In the genomic region with DNA sequence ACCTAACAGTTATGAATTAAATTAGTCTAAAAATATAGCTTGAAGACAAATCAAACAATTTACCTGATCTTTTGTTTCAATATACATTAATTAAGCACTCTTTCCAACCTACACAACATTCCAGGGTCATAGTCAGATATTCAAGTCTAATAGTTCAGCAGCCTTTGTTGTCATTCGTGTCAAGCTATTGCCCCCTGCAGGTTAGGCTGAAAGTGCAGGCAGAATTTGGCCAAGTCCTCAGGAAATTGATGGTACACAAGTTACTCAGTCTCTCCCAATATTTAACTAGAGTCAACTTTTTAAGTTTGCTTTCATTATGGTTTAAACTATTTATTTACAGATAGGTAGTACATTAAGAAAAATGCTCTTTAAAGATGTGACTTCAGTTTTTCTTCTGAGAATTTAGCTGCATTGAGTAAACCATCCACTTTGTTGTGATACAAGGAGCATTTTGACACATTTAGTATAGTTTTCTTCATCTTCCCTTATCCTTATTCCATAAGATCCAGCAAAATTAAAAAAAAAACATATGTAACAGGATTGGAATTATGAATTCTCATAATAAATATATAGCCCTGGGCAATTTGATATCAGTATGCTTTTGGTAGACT, we compare ENCODE assay signal across 9 cellular contexts.
A peak's percentile ranks its signal among the peaks of the same experiment; 100 is the strongest.
DNase-seq lines count a peak whose midpoint lies in the region; ATAC-seq and TF ChIP-seq lines count a peak whose summit lies in the region.
"Had no signal": no experiment of that assay in that cellular context is flagged by ENCODE, and none has a peak within 500 bp of the region (broad histone marks: within the 10 kb centered on the region; RNA-seq: fewer than 3 reads in every experiment).

No MANE protein-coding gene starts in this region.

- TF ChIP-seq CTCF in 22Rv1 (IDR thresholded peaks at IDR 0.05) (peak; percentile 91), GM12875 (IDR thresholded peaks at IDR 0.05; ENCODE audit: borderline replicate concordance, insufficient read depth, low read depth, low read length) (peak; percentile 79), lower lobe of right lung (IDR thresholded peaks at IDR 0.05) (peak; percentile 83)

- H3K4me3 ChIP-seq in GM12875 (ENCODE audit: low read depth, low read length) (no peak overlapping the region), lower lobe of right lung (no peak overlapping the region)

- no peaks in the 10 kb centered on the region for H3K9me3 Mint-ChIP-seq in activated CD4-positive, alpha-beta T cell treated with anti-CD3 and anti-CD28 coated beads for 36 hours (ENCODE audit: low read depth)
- H3K9me3 Mint-ChIP-seq: stimulated activated naive CD8-positive, alpha-beta T cell treated with anti-CD3 and anti-CD28 coated beads, Interleukin-15, Interleukin-2, amounts not matched to agents 100 ng/mL and 50 ng/mL, for 24 hours had no signal

- intact Hi-C loops in activated CD4-positive, alpha-beta T cell treated with anti-CD3 and anti-CD28 coated beads for 36 hours (cut with DNase I, micrococcal nuclease) = loop anchor here (1.0 to 10.0 kb wide), 14 partner anchors 130 to 1326 kb away; partner anchors contain the start of genes DPYD (in 1 of the 2) and PTBP2 (in 1 of the 2)
- intact Hi-C loops in lower lobe of right lung (cut with DNase I) = loop anchor here (10.0 kb wide), 1 partner anchor 414 kb away; no protein-coding TSS in a partner anchor

- H3K9me3 ChIP-seq in lower lobe of right lung = no peaks in the 10 kb centered on the region

- no peak overlapping the region for H3K4me3 Mint-ChIP-seq in activated CD4-positive, alpha-beta T cell treated with anti-CD3 and anti-CD28 coated beads for 36 hours
- H3K4me3 Mint-ChIP-seq: stimulated activated naive CD8-positive, alpha-beta T cell treated with anti-CD3 and anti-CD28 coated beads, Interleukin-15, Interleukin-2, amounts not matched to agents 100 ng/mL and 50 ng/mL, for 24 hours had no signal

- POLR2A ChIA-PET in activated CD4-positive, alpha-beta T cell treated with anti-CD3 and anti-CD28 coated beads for 36 hours (lab: Charles Lee) = no interaction called here

- peaks cover 70% of the 10 kb centered on the region for H3K27me3 Mint-ChIP-seq in activated CD4-positive, alpha-beta T cell treated with anti-CD3 and anti-CD28 coated beads for 36 hours

- peaks cover 30% of the 10 kb centered on the region for H3K4me1 Mint-ChIP-seq in activated CD4-positive, alpha-beta T cell treated with anti-CD3 and anti-CD28 coated beads for 36 hours

- H3K36me3 Mint-ChIP-seq in activated CD4-positive, alpha-beta T cell treated with anti-CD3 and anti-CD28 coated beads for 36 hours (ENCODE audit: low read depth) = no peaks in the 10 kb centered on the region

- H3K27ac Mint-ChIP-seq in activated CD4-positive, alpha-beta T cell treated with anti-CD3 and anti-CD28 coated beads for 36 hours = no peak overlapping the region
- H3K27ac Mint-ChIP-seq: stimulated activated naive CD8-positive, alpha-beta T cell treated with anti-CD3 and anti-CD28 coated beads, Interleukin-15, Interleukin-2, amounts not matched to agents 100 ng/mL and 50 ng/mL, for 24 hours had no signal

- no peaks in the 10 kb centered on the region for H3K36me3 ChIP-seq in lower lobe of right lung

- H3K4me1 ChIP-seq in lower lobe of right lung = peaks cover 15% of the 10 kb centered on the region

- DNase-seq in NCI-H446 (lab: John Stamatoyannopoulos, UW) (peak; percentile 86 to 92), dedifferentiated amniotic fluid mesenchymal stem cell (ENCODE audit: extremely low spot score) (peak; percentile 80), lower lobe of right lung (peak; percentile 51)
- DNase-seq in activated CD4-positive, alpha-beta T cell treated with anti-CD3 and anti-CD28 coated beads for 36 hours = peak; percentile 81
- DNase-seq in stimulated activated CD8-positive, alpha-beta memory T cell treated with anti-CD3 and anti-CD28 coated beads, Interleukin-4, amount 100 ng/mL, for 48 hours = peak; percentile 81

- H3K27me3 ChIP-seq in lower lobe of right lung (ENCODE audit: low read depth) = peaks cover 69% of the 10 kb centered on the region

- H3K27ac ChIP-seq in 22Rv1 (no peak overlapping the region), lower lobe of right lung (no peak overlapping the region)

- peak; percentile 46 for ATAC-seq in HG03103 (IDR thresholded peaks at IDR 0.05; ENCODE audit: low read depth, unreplicated experiment)
- ATAC-seq in activated CD4-positive, alpha-beta T cell treated with anti-CD3 and anti-CD28 coated beads for 36 hours = no peak
- ATAC-seq in lower lobe of right lung = no peak

- CTCF ChIA-PET in activated CD4-positive, alpha-beta T cell treated with anti-CD3 and anti-CD28 coated beads for 36 hours (lab: Charles Lee) = interaction anchor here (0.7 to 2.4 kb wide), 13 partner anchors 9 to 1086 kb away, joined by 3 to 11 read pairs (median 3); no protein-coding TSS in a partner anchor
